18 cellular contexts compared by ENCODE assay signal in genomic region chr12:44503329-44503728, GRCh38.
A peak's percentile ranks its signal among the peaks of the same experiment; 100 is the strongest.
DNase-seq lines count a peak whose midpoint lies in the region; ATAC-seq and TF ChIP-seq lines count a peak whose summit lies in the region.
"Had no signal": no experiment of that assay in that cellular context is flagged by ENCODE, and none has a peak within 500 bp of the region (broad histone marks: within the 10 kb centered on the region; RNA-seq: fewer than 3 reads in every experiment).

No MANE protein-coding gene starts in this region.

- H3K4me3 ChIP-seq in mammary epithelial cell (replicated peaks in 1 of 3; ENCODE audit: insufficient read depth in 1 of 3, low read depth in 2 of 3, low read length in 3 of 3) (no peak overlapping the region), breast epithelium (no peak overlapping the region)
- H3K4me3 ChIP-seq: A549; BLaER1 treated with 17β-estradiol and CSF1 and Interleukin-3, amounts not matched to agents 10 nM and 100 nM had no signal

- H4K20me1 ChIP-seq in mammary epithelial cell (ENCODE audit: insufficient read depth, low read length), result no peaks in the 10 kb centered on the region
- H4K20me1 ChIP-seq: BLaER1 treated with 17β-estradiol and CSF1 and Interleukin-3, amounts not matched to agents 10 nM and 100 nM had no signal

- TF ChIP-seq CTCF in mammary epithelial cell (conservative IDR thresholded peaks at IDR 0.05 in 1 of 2, IDR thresholded peaks at IDR 0.05 in 1 of 2; ENCODE audit: extremely low read depth in 1 of 2, insufficient read depth in 1 of 2, low read depth in 1 of 2, low read length in 2 of 2) (no peak), breast epithelium (IDR thresholded peaks at IDR 0.05) (no peak), foreskin keratinocyte (conservative IDR thresholded peaks at IDR 0.05) (no peak)

- H3K36me3 ChIP-seq in mammary epithelial cell (ENCODE audit: insufficient read depth, low read length) (no peaks in the 10 kb centered on the region), breast epithelium (no peaks in the 10 kb centered on the region)
- H3K36me3 ChIP-seq: BLaER1 treated with 17β-estradiol and CSF1 and Interleukin-3, amounts not matched to agents 10 nM and 100 nM had no signal

- no peak overlapping the region for H3K9ac ChIP-seq in mammary epithelial cell (ENCODE audit: insufficient read depth, low read length)
- H3K9ac ChIP-seq: BLaER1 treated with 17β-estradiol and CSF1 and Interleukin-3, amounts not matched to agents 10 nM and 100 nM had no signal

- H3K9me3 ChIP-seq in mammary epithelial cell (replicated peaks; ENCODE audit: insufficient read depth, low read length) (peaks cover 2% of the 10 kb centered on the region), breast epithelium (peaks cover 0 to 9% of the 10 kb centered on the region in 2 donors)
- H3K9me3 ChIP-seq: A549 had no signal

- no peaks in the 10 kb centered on the region for H3K4me1 Mint-ChIP-seq in stimulated activated naive CD8-positive, alpha-beta T cell treated with anti-CD3 and anti-CD28 coated beads, Interleukin-15, amount 100 ng/mL, for 72 hours
- H3K4me1 Mint-ChIP-seq: B cell had no signal

- DNase-seq in mammary epithelial cell (peak; percentile 0), breast epithelium (ENCODE audit: low spot score in 2 of 2) (no peak), foreskin keratinocyte (no peak), NCI-H2227 treated with DMSO at 0.1 percent for 48 hours (lab: John Stamatoyannopoulos, UW) (no peak)
- no peak for DNase-seq in stimulated activated naive CD8-positive, alpha-beta T cell treated with anti-CD3 and anti-CD28 coated beads, Interleukin-15, amount 100 ng/mL, for 72 hours
- no peak for DNase-seq in stimulated activated naive CD8-positive, alpha-beta T cell treated with anti-CD3 and anti-CD28 coated beads, Interleukin-15, Interleukin-2, amounts not matched to agents 100 U/mL and 50 U/mL, for 24 hours
- DNase-seq: AML-193; Caco-2; Calu3; CD4-positive, alpha-beta T cell; CD8-positive, alpha-beta T cell; DMS79 treated with DMSO at 0.1 percent for 48 hours; GF-D8 had no signal

- H3K4me3 Mint-ChIP-seq in stimulated activated naive CD8-positive, alpha-beta T cell treated with anti-CD3 and anti-CD28 coated beads, Interleukin-15, amount 100 ng/mL, for 72 hours, result no peak overlapping the region
- H3K4me3 Mint-ChIP-seq: B cell; CD4-positive, alpha-beta T cell; CD8-positive, alpha-beta T cell had no signal

- H3K27ac Mint-ChIP-seq in stimulated activated naive CD8-positive, alpha-beta T cell treated with anti-CD3 and anti-CD28 coated beads, Interleukin-15, amount 100 ng/mL, for 72 hours, result no peak overlapping the region
- H3K27ac Mint-ChIP-seq: B cell; CD4-positive, alpha-beta T cell; CD8-positive, alpha-beta T cell had no signal

- ATAC-seq in stimulated activated naive CD8-positive, alpha-beta T cell treated with anti-CD3 and anti-CD28 coated beads, Interleukin-15, amount 100 ng/mL, for 72 hours, result peak; percentile 52
- no peak for ATAC-seq in stimulated activated naive CD8-positive, alpha-beta T cell treated with anti-CD3 and anti-CD28 coated beads, Interleukin-15, Interleukin-2, amounts not matched to agents 100 U/mL and 50 U/mL, for 24 hours
- ATAC-seq in foreskin keratinocyte, result peak; percentile 12
- ATAC-seq: A549; CD8-positive, alpha-beta T cell had no signal

- dilution Hi-C loops in mammary epithelial cell (cut with HindIII; ENCODE audit: low sequenced_read_pairs), result no loop called here

- no peaks in the 10 kb centered on the region for H3K4me1 ChIP-seq in mammary epithelial cell (ENCODE audit: insufficient read depth, low read length)
- no peaks in the 10 kb centered on the region for H3K4me1 ChIP-seq in breast epithelium
- H3K4me1 ChIP-seq in foreskin keratinocyte, result no peaks in the 10 kb centered on the region
- H3K4me1 ChIP-seq: A549, Caco-2 had no signal

- no peaks in the 10 kb centered on the region for H3K79me2 ChIP-seq in mammary epithelial cell (ENCODE audit: insufficient read depth, low read length)

- H3K4me2 ChIP-seq in mammary epithelial cell (ENCODE audit: insufficient read depth, low read depth, low read length), result no peak overlapping the region
- H3K4me2 ChIP-seq: A549; BLaER1 treated with 17β-estradiol and CSF1 and Interleukin-3, amounts not matched to agents 10 nM and 100 nM had no signal

- H3K27ac ChIP-seq in mammary epithelial cell (ENCODE audit: insufficient read depth, low read depth, low read length) (no peak overlapping the region), breast epithelium (no peak overlapping the region), foreskin keratinocyte (no peak overlapping the region)
- H3K27ac ChIP-seq: 22Rv1; A549; BLaER1 treated with 17β-estradiol and CSF1 and Interleukin-3, amounts not matched to agents 10 nM and 100 nM; C4-2B had no signal

- CTCF ChIA-PET in mammary epithelial cell (lab: Charles Lee; ENCODE audit: low non-redundant PET), result no interaction called here

- in situ Hi-C loops in mammary epithelial cell (cut with MboI; ENCODE audit: low sequenced_read_pairs in 2 of 2), result no loop called here

- no TSS peak for BruUV-seq in mammary epithelial cell (replicated peaks; lab: Mats Ljungman, UMichigan)

- no peak overlapping the region for H2AFZ ChIP-seq in mammary epithelial cell (ENCODE audit: low read depth, low read length)

- H3K27me3 Mint-ChIP-seq in stimulated activated naive CD8-positive, alpha-beta T cell treated with anti-CD3 and anti-CD28 coated beads, Interleukin-15, amount 100 ng/mL, for 72 hours, result no peaks in the 10 kb centered on the region
- H3K27me3 Mint-ChIP-seq: B cell; CD4-positive, alpha-beta T cell had no signal

- no peak for TF ChIP-seq POLR2A in breast epithelium (IDR thresholded peaks at IDR 0.05)

- H3K27me3 ChIP-seq in mammary epithelial cell (ENCODE audit: insufficient read depth, low read length) (peaks cover 3% of the 10 kb centered on the region), breast epithelium (no peaks in the 10 kb centered on the region), foreskin keratinocyte (no peaks in the 10 kb centered on the region)
- H3K27me3 ChIP-seq: BLaER1 treated with 17β-estradiol and CSF1 and Interleukin-3, amounts not matched to agents 10 nM and 100 nM had no signal

- H3K9me3 Mint-ChIP-seq in stimulated activated naive CD8-positive, alpha-beta T cell treated with anti-CD3 and anti-CD28 coated beads, Interleukin-15, amount 100 ng/mL, for 72 hours, result peaks cover 0 to 7% of the 10 kb centered on the region in 2 donors
- H3K9me3 Mint-ChIP-seq: CD4-positive, alpha-beta T cell; CD8-positive, alpha-beta T cell had no signal

- intact Hi-C loops in mammary epithelial cell (cut with micrococcal nuclease) (no loop called here), breast epithelium (cut with DNase I; ENCODE audit: low total_unique reads) (no loop called here)
